9 cellular contexts compared by ENCODE assay signal in the genomic region with DNA sequence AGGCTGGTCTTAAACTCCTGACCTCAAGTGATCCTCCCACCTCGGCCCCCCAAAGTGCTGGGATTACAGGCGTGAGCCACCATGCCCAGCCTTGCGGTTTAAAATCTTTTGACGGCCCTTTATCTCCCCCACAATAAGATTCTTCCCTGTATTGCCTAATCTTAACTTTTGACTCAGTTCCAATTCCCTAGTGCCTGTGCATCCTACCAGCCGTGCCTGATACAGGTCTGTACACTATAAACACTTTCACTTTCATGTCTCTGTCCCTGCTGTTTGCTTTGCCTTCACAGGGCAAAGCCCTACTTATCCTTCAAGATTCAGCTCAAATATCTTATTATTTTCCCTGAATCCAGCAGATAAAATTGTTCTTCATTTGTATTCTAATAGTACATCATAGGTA.
DNase-seq lines count a peak whose midpoint lies in the region; ATAC-seq and TF ChIP-seq lines count a peak whose summit lies in the region.
"Had no signal": no experiment of that assay in that cellular context is flagged by ENCODE, and none has a peak within 500 bp of the region (broad histone marks: within the 10 kb centered on the region; RNA-seq: fewer than 3 reads in every experiment).

No MANE protein-coding gene starts in this region.

- peak; percentile 4 for DNase-seq in AG08395 (ENCODE audit: low spot score)
- peak; percentile 26 for DNase-seq in MM.1S
- DNase-seq in foreskin keratinocyte: no peak
- DNase-seq in stimulated activated CD4-positive, alpha-beta T cell treated with anti-CD3 and anti-CD28 coated beads, Interleukin-12 subunit alpha, Interleukin-12 subunit beta, amount 100 ng/mL, for 4 hours: no peak
- no peak for DNase-seq in stimulated activated CD4-positive, alpha-beta T cell treated with anti-CD3 and anti-CD28 coated beads, Interleukin-15, amount 100 ng/mL, for 24 hours
- no peak for DNase-seq in stimulated activated CD4-positive, alpha-beta T cell treated with anti-CD3 and anti-CD28 coated beads, Interleukin-2, amount 100 ng/mL, for 24 hours

- peaks cover 6% of the 10 kb centered on the region; the same call in 1 of the 2 replicates for H3K4me1 ChIP-seq in MM.1S (ENCODE audit: low read length)
- no peaks in the 10 kb centered on the region for H3K4me1 ChIP-seq in foreskin keratinocyte

- no peaks in the 10 kb centered on the region for H3K36me3 ChIP-seq in MM.1S (replicated peaks; ENCODE audit: insufficient read depth, low read length)

- H3F3A ChIP-seq in MM.1S (ENCODE audit: insufficient read depth, low read length): no peaks in the 10 kb centered on the region

- ATAC-seq in GM19438 (IDR thresholded peaks at IDR 0.05; ENCODE audit: low read depth, unreplicated experiment): peak; percentile 79
- peak; percentile 10 for ATAC-seq in foreskin keratinocyte
- no peak for ATAC-seq in GM21381 (IDR thresholded peaks at IDR 0.05; ENCODE audit: unreplicated experiment)

- TF ChIP-seq CTCF in MM.1S (IDR thresholded peaks at IDR 0.05; ENCODE audit: low read length): no peak
- TF ChIP-seq CTCF in foreskin keratinocyte (conservative IDR thresholded peaks at IDR 0.05): no peak

- no peaks in the 10 kb centered on the region for H3K79me2 ChIP-seq in MM.1S (ENCODE audit: low read length)

- H3K27ac ChIP-seq in MM.1S (ENCODE audit: low read length): no peak overlapping the region
- no peak overlapping the region for H3K27ac ChIP-seq in foreskin keratinocyte
- H3K27ac ChIP-seq: neutrophil had no signal

- H3K27me3 ChIP-seq in MM.1S (replicated peaks; ENCODE audit: insufficient read depth, low read length): no peaks in the 10 kb centered on the region
- H3K27me3 ChIP-seq in foreskin keratinocyte: no peaks in the 10 kb centered on the region
- H3K27me3 ChIP-seq: neutrophil had no signal

- no peak overlapping the region for H3K4me3 ChIP-seq in MM.1S (ENCODE audit: low read length)

- no peak overlapping the region for H3K9ac ChIP-seq in MM.1S (ENCODE audit: low read length)

- H3K4me2 ChIP-seq in MM.1S (ENCODE audit: low read depth, low read length): no peak overlapping the region

- H2AFZ ChIP-seq in MM.1S (ENCODE audit: low read length): no peak overlapping the region

- H3K9me3 ChIP-seq in MM.1S (replicated peaks; ENCODE audit: insufficient read depth, low read length): no peaks in the 10 kb centered on the region
- H3K9me3 ChIP-seq: neutrophil had no signal

- H3K9me2 ChIP-seq in MM.1S (replicated peaks; ENCODE audit: insufficient read depth, low read length): no peaks in the 10 kb centered on the region

- H4K20me1 ChIP-seq in MM.1S (ENCODE audit: insufficient read depth, low read length): no peaks in the 10 kb centered on the region

Comparison
In these comparisons a context has a peak if more than half of its experiments do, and no peak if none do; other contexts are left out.
1. DNase-seq: peak in AG08395 (single experiment) and MM.1S (single experiment); none in foreskin keratinocyte (0 of 2), stimulated activated CD4-positive, alpha-beta T cell treated with anti-CD3 and anti-CD28 coated beads, Interleukin-12 subunit alpha, Interleukin-12 subunit beta, amount 100 ng/mL, for 4 hours (single experiment), stimulated activated CD4-positive, alpha-beta T cell treated with anti-CD3 and anti-CD28 coated beads, Interleukin-15, amount 100 ng/mL, for 24 hours (single experiment) and stimulated activated CD4-positive, alpha-beta T cell treated with anti-CD3 and anti-CD28 coated beads, Interleukin-2, amount 100 ng/mL, for 24 hours (0 of 2).